ENCODE assay signal across 1 cellular context in genomic region chr5:103101079-103101732, GRCh38.
TF ChIP-seq lines count a peak whose summit lies in the region.

No MANE protein-coding gene starts in this region.

TF ChIP-seq in K562, 482 proteins besides CTCF, POLR2A, EP300 and RAD21:
- TF ChIP-seq ARID1B (IDR thresholded peaks at IDR 0.05) (peak; percentile 31), JUND (IDR thresholded peaks at IDR 0.05; ENCODE audit: borderline replicate concordance, low read depth, low read length) (no peak), JUND (tag; IDR thresholded peaks at IDR 0.05; ENCODE audit: borderline replicate concordance, low read depth, low read length) (peak; percentile 24; the same call in 1 of the 3 replicates), ZBTB9 (CRISPR knock-in tag; IDR thresholded peaks at IDR 0.05) (no peak), SOX6 (IDR thresholded peaks at IDR 0.05) (peak; percentile 76), FOXA3 (CRISPR knock-in tag; conservative IDR thresholded peaks at IDR 0.05 in 1 of 2, IDR thresholded peaks at IDR 0.05 in 1 of 2) (peak in 1 of 2 experiments; percentile 52; a peak in 2 of 4 replicates), FOXK2 (conservative IDR thresholded peaks at IDR 0.05 in 1 of 2, IDR thresholded peaks at IDR 0.05 in 1 of 2; ENCODE audit: low read depth in 2 of 2) (no peak), SUPT5H (IDR thresholded peaks at IDR 0.05) (no peak), SMARCE1 (IDR thresholded peaks at IDR 0.05) (peak; percentile 54; the same call in 1 of the 2 replicates), MEIS2 (IDR thresholded peaks at IDR 0.05; ENCODE audit: partially characterized antibody) (peak; percentile 75), SMARCA4 (IDR thresholded peaks at IDR 0.05) (0 out of 2 replicates have a peak, but pooled peaks have one; percentile 13), HMBOX1 (IDR thresholded peaks at IDR 0.05) (peak; percentile 84), ZNF140 (CRISPR knock-in tag; IDR thresholded peaks at IDR 0.05) (no peak), FOSL1 (tag; conservative IDR thresholded peaks at IDR 0.05) (peak; percentile 94), ADNP (tag; IDR thresholded peaks at IDR 0.05) (0 out of 2 replicates have a peak, but pooled peaks have one; percentile 17)
